Comparison of ENCODE assay signal across 10 cellular contexts in the genomic region with DNA sequence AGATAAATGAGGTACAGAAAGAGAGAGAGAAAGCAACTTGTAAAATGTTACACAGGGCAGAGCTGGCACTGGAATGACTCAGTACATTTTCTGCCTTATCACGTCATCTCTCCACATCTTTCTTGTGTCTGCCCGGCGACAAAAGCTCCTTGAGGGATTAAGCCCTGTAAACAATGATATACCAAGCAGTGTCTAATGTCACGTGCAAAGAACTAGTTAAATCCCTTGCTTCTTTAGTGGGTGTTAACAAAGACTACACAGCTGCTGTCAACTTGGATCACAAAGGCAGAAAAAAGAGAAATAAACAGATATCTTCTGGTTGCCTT. TPM values are rescaled to one million over a fixed set of nuclear protein-coding genes. Genes with fewer than 3 reads are reported as not detected.
DNase-seq lines count a peak whose midpoint lies in the region; ATAC-seq and TF ChIP-seq lines count a peak whose summit lies in the region.
"Had no signal": no experiment of that assay in that cellular context is flagged by ENCODE, and none has a peak within 500 bp of the region (broad histone marks: within the 10 kb centered on the region; RNA-seq: fewer than 3 reads in every experiment).

No MANE protein-coding gene starts in this region.

- no peaks in the 10 kb centered on the region for H3K27me3 ChIP-seq in SJSA1 (replicated peaks)

- DNase-seq in Calu3: no peak
- peak; percentile 47 to 48 for DNase-seq in SJSA1 (ENCODE audit: low read depth in 1 of 2, low spot score in 2 of 2)
- DNase-seq in foreskin fibroblast: peak; percentile 28 to 64
- no peak for DNase-seq in T1000 (lab: John Stamatoyannopoulos, UW)
- DNase-seq: glutamatergic neuron had no signal

- H3K4me1 Mint-ChIP-seq in Calu3 (ENCODE audit: low read depth, unreplicated experiment): peaks cover 17% of the 10 kb centered on the region

- peak overlapping the region; percentile 35 for H3K27ac ChIP-seq in SJSA1

- no peak overlapping the region for H3K4me3 Mint-ChIP-seq in Calu3 (ENCODE audit: low read depth, unreplicated experiment)

- H3K4me1 ChIP-seq in SJSA1 (replicated peaks): peaks cover 13% of the 10 kb centered on the region

- H3K4me3 ChIP-seq in SJSA1 (no peak overlapping the region), foreskin fibroblast (ENCODE audit: low read depth in 1 of 2, low read length in 2 of 2) (no peak overlapping the region)

- ATAC-seq in GM18868 (IDR thresholded peaks at IDR 0.05; ENCODE audit: unreplicated experiment) (peak; percentile 45), GM18519 (IDR thresholded peaks at IDR 0.05; ENCODE audit: low FRiP score, unreplicated experiment) (no peak), HG02763 (IDR thresholded peaks at IDR 0.05; ENCODE audit: unreplicated experiment) (no peak), HG02623 (IDR thresholded peaks at IDR 0.05; ENCODE audit: unreplicated experiment) (no peak)
- ATAC-seq: HCT116 had no signal

- no peaks in the 10 kb centered on the region for H3K9me3 Mint-ChIP-seq in Calu3 (ENCODE audit: low read depth, unreplicated experiment)

- no peak for TF ChIP-seq CTCF in Calu3 (IDR thresholded peaks at IDR 0.05; ENCODE audit: unreplicated experiment)
- no peak for TF ChIP-seq CTCF in foreskin fibroblast (IDR thresholded peaks at IDR 0.05; ENCODE audit: low read depth, low read length)

- intact Hi-C loops in Calu3 (cut with micrococcal nuclease; ENCODE audit: unreplicated experiment): no loop called here

- peak overlapping the region; percentile 62 for H3K27ac Mint-ChIP-seq in Calu3 (ENCODE audit: unreplicated experiment)

- H3K9me3 ChIP-seq in SJSA1 (replicated peaks): no peaks in the 10 kb centered on the region

- CTCF ChIA-PET in Calu3 (lab: Charles Lee): interaction anchor here (0.7 to 1.3 kb wide), 2 partner anchors 18 to 24 kb away, joined by 3 read pairs; no protein-coding TSS in a partner anchor

- no peaks in the 10 kb centered on the region for H3K36me3 ChIP-seq in SJSA1

- H3K36me3 Mint-ChIP-seq in Calu3 (ENCODE audit: insufficient read depth, unreplicated experiment): no peaks in the 10 kb centered on the region

- no peaks in the 10 kb centered on the region for H3K27me3 Mint-ChIP-seq in Calu3 (ENCODE audit: unreplicated experiment)

- no TSS peak for BruUV-seq in Calu3 (replicated peaks; lab: Mats Ljungman, UMichigan)

RNA-seq across cellular contexts. Expression of gene FRMD4B, which starts 48.0 kb away (rescaled TPM):
- 13.8 and 16.7 TPM in 2 replicates for total RNA-seq in Calu3 (2022)
- total RNA-seq in SJSA1 (2014; rRNA removed; shearing (Covaris generic)): 1.3 and 13.7 TPM in 2 replicates

Comparison
In these comparisons a context has a peak if more than half of its experiments do, and no peak if none do; other contexts are left out.
1. DNase-seq: peak in SJSA1 (2 of 2) and foreskin fibroblast (2 of 2); none in Calu3 (single experiment) and T1000 (single experiment).